19 cellular contexts compared by ENCODE assay signal in the genomic region with DNA sequence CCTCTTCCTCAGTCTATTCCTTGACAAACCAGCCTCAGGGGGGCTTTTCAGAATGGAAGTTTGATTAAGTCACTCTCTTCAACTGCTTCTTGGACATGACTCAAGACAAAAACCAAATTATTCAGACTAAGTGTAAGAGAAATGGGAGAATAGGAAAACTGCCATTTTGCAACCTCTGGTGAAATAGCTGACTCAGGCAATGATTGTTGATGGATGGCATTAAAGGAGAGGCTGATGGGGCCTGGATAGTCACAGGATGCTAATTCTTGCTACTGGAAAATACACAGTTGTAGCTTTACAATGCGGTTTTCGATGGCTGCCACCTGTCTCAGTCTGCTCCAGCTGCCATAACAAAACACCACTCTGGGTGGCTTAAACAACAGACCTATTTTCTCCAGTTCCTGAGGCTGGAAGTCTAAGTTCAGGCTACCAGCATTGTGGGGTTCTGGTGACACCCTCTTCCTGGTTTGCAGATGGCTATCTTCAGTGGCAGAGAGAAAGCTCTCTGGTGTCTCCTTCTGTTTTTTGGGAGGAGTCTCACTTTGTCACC. TPM values are rescaled to one million over a fixed set of nuclear protein-coding genes. Genes with fewer than 3 reads are reported as not detected.
DNase-seq lines count a peak whose midpoint lies in the region; ATAC-seq, FAIRE-seq and TF ChIP-seq lines count a peak whose summit lies in the region.
"Had no signal": no experiment of that assay in that cellular context is flagged by ENCODE, and none has a peak within 500 bp of the region (broad histone marks: within the 10 kb centered on the region; RNA-seq: fewer than 3 reads in every experiment).

No MANE protein-coding gene starts in this region.

- H3K9me3 ChIP-seq in endothelial cell of umbilical vein (replicated peaks; ENCODE audit: control insufficient read depth, insufficient read depth, low read length) = no peaks in the 10 kb centered on the region
- H3K9me3 ChIP-seq: HAP-1, neutrophil had no signal

- intact Hi-C loops in endothelial cell of umbilical vein (cut with micrococcal nuclease) = no loop called here

- H3K4me3 ChIP-seq in endothelial cell of umbilical vein (replicated peaks in 1 of 3; ENCODE audit: insufficient read depth in 1 of 3, low read depth in 1 of 3, low read length in 3 of 3) = no peak overlapping the region
- H3K4me3 ChIP-seq: HAP-1, hepatocyte had no signal

- H3K9me3 Mint-ChIP-seq in stimulated activated naive CD8-positive, alpha-beta T cell treated with anti-CD3 and anti-CD28 coated beads, Interleukin-15, Interleukin-2, amounts not matched to agents 100 ng/mL and 50 ng/mL, for 24 hours = no peaks in the 10 kb centered on the region
- H3K9me3 Mint-ChIP-seq: activated T-cell treated with anti-CD3 and anti-CD28 coated beads, Interleukin-2, amount 50 U/mL, for 4 hours; CD8-positive, alpha-beta memory T cell had no signal

- H3K36me3 ChIP-seq in endothelial cell of umbilical vein (ENCODE audit: control insufficient read depth in 2 of 2, extremely low read depth in 1 of 2, insufficient read depth in 2 of 2, low read length in 2 of 2) = peaks cover 4 to 10% of the 10 kb centered on the region in 2 experiments

- POLR2A ChIA-PET in endothelial cell of umbilical vein (lab: Charles Lee) = interaction anchor here (0.7 kb wide), 1 partner anchor 67 kb away, joined by 6 read pairs; no protein-coding TSS in a partner anchor

- no peaks in the 10 kb centered on the region for H3K9me1 ChIP-seq in endothelial cell of umbilical vein (replicated peaks; ENCODE audit: control insufficient read depth, extremely low read depth, insufficient read depth, low read length)

- peak overlapping the region; percentile 0 for H3K9ac ChIP-seq in endothelial cell of umbilical vein (replicated peaks; ENCODE audit: extremely low read depth, insufficient read depth, low read length)

- H2AFZ ChIP-seq in endothelial cell of umbilical vein (ENCODE audit: low read depth, low read length) = no peak overlapping the region
- H2AFZ ChIP-seq: hepatocyte had no signal

- no peaks in the 10 kb centered on the region for H4K20me1 ChIP-seq in endothelial cell of umbilical vein (replicated peaks; ENCODE audit: control insufficient read depth, extremely low read depth, insufficient read depth, low read length)

- H3K27me3 ChIP-seq in endothelial cell of umbilical vein (ENCODE audit: control insufficient read depth in 2 of 2, insufficient read depth in 2 of 2, low read length in 2 of 2) = no peaks in the 10 kb centered on the region
- H3K27me3 ChIP-seq: hepatocyte, neutrophil had no signal

- BruUV-seq in endothelial cell of umbilical vein (replicated peaks; lab: Mats Ljungman, UMichigan) = no TSS peak

- dilution Hi-C loops in endothelial cell of umbilical vein (cut with MboI; ENCODE audit: extremely low pct_ligation_motif_present, low sequenced_read_pairs) = no loop called here

- TF ChIP-seq POLR2A in endothelial cell of umbilical vein (IDR thresholded peaks at IDR 0.05; ENCODE audit: low read depth, low read length) = no peak

- no peak overlapping the region for H3K27ac ChIP-seq in endothelial cell of umbilical vein (ENCODE audit: insufficient read depth, low read depth, low read length)
- H3K27ac ChIP-seq: hepatocyte, neutrophil, WERI-Rb-1 had no signal

- peaks cover 4% of the 10 kb centered on the region for H3K4me1 ChIP-seq in endothelial cell of umbilical vein (ENCODE audit: control insufficient read depth, extremely low read depth, insufficient read depth, low read length)

- CTCF ChIA-PET in endothelial cell of umbilical vein (lab: Charles Lee) = interaction anchor here (0.5 to 1.4 kb wide), 4 partner anchors 20 to 95 kb away, joined by 3 read pairs; no protein-coding TSS in a partner anchor

- H3K4me3 Mint-ChIP-seq in stimulated activated naive CD8-positive, alpha-beta T cell treated with anti-CD3 and anti-CD28 coated beads, Interleukin-15, Interleukin-2, amounts not matched to agents 100 ng/mL and 50 ng/mL, for 24 hours = no peak overlapping the region
- H3K4me3 Mint-ChIP-seq: activated T-cell treated with anti-CD3 and anti-CD28 coated beads, Interleukin-2, amount 50 U/mL, for 4 hours had no signal

- ATAC-seq in stimulated activated naive CD8-positive, alpha-beta T cell treated with anti-CD3 and anti-CD28 coated beads, Interleukin-15, Interleukin-2, amounts not matched to agents 100 U/mL and 50 U/mL, for 24 hours = no peak
- ATAC-seq in GM19035 (IDR thresholded peaks at IDR 0.05; ENCODE audit: unreplicated experiment) (no peak), GM21576 (IDR thresholded peaks at IDR 0.05; ENCODE audit: unreplicated experiment) (no peak)
- ATAC-seq: activated T-cell treated with anti-CD3 and anti-CD28 coated beads, Interleukin-2, amount 50 U/mL, for 4 hours had no signal

- H3K4me1 Mint-ChIP-seq in stimulated activated naive CD8-positive, alpha-beta T cell treated with anti-CD3 and anti-CD28 coated beads, Interleukin-15, Interleukin-2, amounts not matched to agents 100 ng/mL and 50 ng/mL, for 24 hours (ENCODE audit: low read depth) = peaks cover 33% of the 10 kb centered on the region

- no peak for FAIRE-seq in endothelial cell of umbilical vein (lab: Jason Lieb, UNC)
- FAIRE-seq: endometrium had no signal

- H3K27me3 Mint-ChIP-seq in stimulated activated naive CD8-positive, alpha-beta T cell treated with anti-CD3 and anti-CD28 coated beads, Interleukin-15, Interleukin-2, amounts not matched to agents 100 ng/mL and 50 ng/mL, for 24 hours = no peaks in the 10 kb centered on the region
- H3K27me3 Mint-ChIP-seq: CD8-positive, alpha-beta memory T cell had no signal

- TF ChIP-seq CTCF in endothelial cell of umbilical vein (IDR thresholded peaks at IDR 0.05; ENCODE audit: extremely low read depth in 1 of 2, insufficient read depth in 1 of 2, low read depth in 1 of 2, low read length in 2 of 2) = no peak

- peaks cover 43% of the 10 kb centered on the region for H3K79me2 ChIP-seq in endothelial cell of umbilical vein (ENCODE audit: control insufficient read depth, insufficient read depth, low read length)

- no peak for DNase-seq in stimulated activated naive CD8-positive, alpha-beta T cell treated with anti-CD3 and anti-CD28 coated beads, Interleukin-15, Interleukin-2, amounts not matched to agents 100 U/mL and 50 U/mL, for 24 hours
- DNase-seq in endothelial cell of umbilical vein (ENCODE audit: low read depth, low spot score) (no peak), DMS79 treated with DMSO at 0.1 percent for 48 hours (lab: John Stamatoyannopoulos, UW) (no peak)
- DNase-seq: activated CD4-positive, alpha-beta T cell treated with anti-CD3 and anti-CD28 coated beads, Interleukin-2, amount 50 U/mL, for 48 hours; activated T-cell treated with anti-CD3 and anti-CD28 coated beads, Interleukin-2, amount 50 U/mL, for 4 hours; CD8-positive, alpha-beta memory T cell; cortex of kidney; DMS79; NCI-H1436; Right ventricle myocardium superior; WERI-Rb-1 had no signal

- H3K4me2 ChIP-seq in endothelial cell of umbilical vein (ENCODE audit: insufficient read depth, low read length) = no peak overlapping the region
- H3K4me2 ChIP-seq: hepatocyte had no signal

- peak overlapping the region; percentile 5 for H3K27ac Mint-ChIP-seq in stimulated activated naive CD8-positive, alpha-beta T cell treated with anti-CD3 and anti-CD28 coated beads, Interleukin-15, Interleukin-2, amounts not matched to agents 100 ng/mL and 50 ng/mL, for 24 hours

- H3K36me3 Mint-ChIP-seq in stimulated activated naive CD8-positive, alpha-beta T cell treated with anti-CD3 and anti-CD28 coated beads, Interleukin-15, Interleukin-2, amounts not matched to agents 100 ng/mL and 50 ng/mL, for 24 hours (ENCODE audit: low read depth) = peaks cover 10% of the 10 kb centered on the region

TF ChIP-seq in endothelial cell of umbilical vein, 7 proteins besides CTCF, POLR2A, EP300 and RAD21 (continues in another document):
- TF ChIP-seq FOS (IDR thresholded peaks at IDR 0.05; ENCODE audit: borderline replicate concordance, insufficient read depth, low read length) = no peak

RNA-seq across cellular contexts. Expression of a gene that starts 6.1 kb away (rescaled TPM):
- total RNA-seq in endothelial cell of umbilical vein = 77.5 and 79.8 TPM in 2 replicates
- polyA plus RNA-seq in endothelial cell of umbilical vein = 128 and 199 TPM in 2 replicates
- polyA plus RNA-seq in endothelial cell of umbilical vein (2011; cell fraction: cytosol; rRNA removed) = 127 and 148 TPM in 2 replicates
- 96.2 and 134 TPM in 2 replicates for polyA plus RNA-seq in endothelial cell of umbilical vein (2011; cell fraction: nucleus; rRNA removed)
- 106 and 132 TPM in 2 replicates for polyA plus RNA-seq in endothelial cell of umbilical vein (2012)
- polyA minus RNA-seq in endothelial cell of umbilical vein = 81.8 and 82.4 TPM in 2 replicates
- 70.6 TPM for polyA minus RNA-seq in endothelial cell of umbilical vein (2011; cell fraction: cytosol; rRNA and poly(A)+ RNA removed)
- 19.5 and 30.8 TPM in 2 replicates for polyA minus RNA-seq in endothelial cell of umbilical vein (2011; cell fraction: nucleus; rRNA and poly(A)+ RNA removed)

RNA-seq across cellular contexts. Expression of a gene that starts 6.8 kb away (rescaled TPM):
- total RNA-seq in endothelial cell of umbilical vein = 1.5 and 2.6 TPM in 2 replicates
- 2.9 and 3.0 TPM in 2 replicates for polyA plus RNA-seq in endothelial cell of umbilical vein
- 1.5 and 2.8 TPM in 2 replicates for polyA plus RNA-seq in endothelial cell of umbilical vein (2011; cell fraction: cytosol; rRNA removed)
- polyA plus RNA-seq in endothelial cell of umbilical vein (2011; cell fraction: nucleus; rRNA removed) = 1.3 and 2.4 TPM in 2 replicates
- polyA plus RNA-seq in endothelial cell of umbilical vein (2012) = 2.2 and 4.0 TPM in 2 replicates
- polyA minus RNA-seq in endothelial cell of umbilical vein = 0.62 and 2.1 TPM in 2 replicates
- 3.9 TPM for polyA minus RNA-seq in endothelial cell of umbilical vein (2011; cell fraction: cytosol; rRNA and poly(A)+ RNA removed)
- 1.0 and 2.4 TPM in 2 replicates for polyA minus RNA-seq in endothelial cell of umbilical vein (2011; cell fraction: nucleus; rRNA and poly(A)+ RNA removed)
- total RNA-seq: M059J had no signal

RNA-seq across cellular contexts. Expression of a gene that starts 16.7 kb away (rescaled TPM):
- total RNA-seq in endothelial cell of umbilical vein = 35.6 and 37.0 TPM in 2 replicates
- 1.6 and 1.9 TPM in 2 replicates for polyA plus RNA-seq in endothelial cell of umbilical vein
- polyA plus RNA-seq in endothelial cell of umbilical vein (2011; cell fraction: cytosol; rRNA removed) = 2.3 and 2.7 TPM in 2 replicates
- polyA plus RNA-seq in endothelial cell of umbilical vein (2011; cell fraction: nucleus; rRNA removed) = 6.5 and 7.1 TPM in 2 replicates
- 9.6 and 15.0 TPM in 2 replicates for polyA plus RNA-seq in endothelial cell of umbilical vein (2012)
- polyA minus RNA-seq in endothelial cell of umbilical vein = 1.9 and 2.5 TPM in 2 replicates
- polyA minus RNA-seq in endothelial cell of umbilical vein (2011; cell fraction: cytosol; rRNA and poly(A)+ RNA removed) = 7.4 TPM
- polyA minus RNA-seq in endothelial cell of umbilical vein (2011; cell fraction: nucleus; rRNA and poly(A)+ RNA removed) = 3.0 and 7.4 TPM in 2 replicates

RNA-seq across cellular contexts. Expression of a gene that starts 46.5 kb away (rescaled TPM):
- total RNA-seq in endothelial cell of umbilical vein = 94.4 and 96.1 TPM in 2 replicates
- polyA plus RNA-seq in endothelial cell of umbilical vein = 52.7 and 68.3 TPM in 2 replicates
- polyA plus RNA-seq in endothelial cell of umbilical vein (2011; cell fraction: cytosol; rRNA removed) = 33.7 and 37.1 TPM in 2 replicates
- 27.1 and 34.4 TPM in 2 replicates for polyA plus RNA-seq in endothelial cell of umbilical vein (2011; cell fraction: nucleus; rRNA removed)
- polyA plus RNA-seq in endothelial cell of umbilical vein (2012) = 73.5 and 116 TPM in 2 replicates
- polyA minus RNA-seq in endothelial cell of umbilical vein = 18.1 and 19.8 TPM in 2 replicates
- polyA minus RNA-seq in endothelial cell of umbilical vein (2011; cell fraction: cytosol; rRNA and poly(A)+ RNA removed) = not detected
- polyA minus RNA-seq in endothelial cell of umbilical vein (2011; cell fraction: nucleus; rRNA and poly(A)+ RNA removed) = 5.0 and 17.0 TPM in 2 replicates
